In the genomic region with DNA sequence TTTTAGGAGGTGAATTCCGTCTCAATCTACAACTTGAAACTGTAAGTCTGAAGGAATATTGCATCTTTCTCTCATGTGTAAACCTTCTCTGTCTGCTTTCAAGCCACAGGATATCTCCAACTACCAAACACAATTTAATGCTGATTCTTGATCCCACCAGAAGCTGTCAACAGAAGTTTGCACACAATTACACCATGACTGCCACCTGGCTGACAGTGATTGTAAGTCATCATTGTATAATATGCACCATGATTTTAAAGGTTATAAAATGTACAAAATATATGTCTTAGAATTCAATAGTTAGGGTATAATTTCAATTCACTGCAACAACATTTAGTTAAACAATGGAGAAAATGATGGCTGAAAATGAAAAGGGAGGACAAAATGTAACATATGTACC, we compare ENCODE assay signal across 9 cellular contexts. TPM values are rescaled to one million over a fixed set of nuclear protein-coding genes. Genes with fewer than 3 reads are reported as not detected.
DNase-seq lines count a peak whose midpoint lies in the region; FAIRE-seq and TF ChIP-seq lines count a peak whose summit lies in the region.
"Had no signal": no experiment of that assay in that cellular context is flagged by ENCODE, and none has a peak within 500 bp of the region (broad histone marks: within the 10 kb centered on the region; RNA-seq: fewer than 3 reads in every experiment).

No MANE protein-coding gene starts in this region.

- H3K4me3 Mint-ChIP-seq in mesothelial cell of epicardium: no peak overlapping the region
- H3K4me3 Mint-ChIP-seq: T-helper 1 cell treated with Interleukin-12 subunit alpha and Interleukin-12 subunit beta and Interleukin-4 antibody, amounts not matched to agents 30 μg/mL and 1 μg/mL, for 36 hours had no signal

- H3K36me3 ChIP-seq in BE2C: peaks cover 49% of the 10 kb centered on the region

- H3K27me3 Mint-ChIP-seq in mesothelial cell of epicardium (ENCODE audit: low read depth): no peaks in the 10 kb centered on the region

- TF ChIP-seq CTCF in BE2C (IDR thresholded peaks at IDR 0.05; ENCODE audit: low read depth, low read length) (peak; percentile 58), GM12864 (IDR thresholded peaks at IDR 0.05; ENCODE audit: low read depth, low read length, missing control alignments) (peak; percentile 21), mesothelial cell of epicardium (IDR thresholded peaks at IDR 0.05; ENCODE audit: unreplicated experiment) (no peak)

- no peak overlapping the region for H3K27ac Mint-ChIP-seq in mesothelial cell of epicardium
- H3K27ac Mint-ChIP-seq: T-helper 1 cell treated with Interleukin-12 subunit alpha and Interleukin-12 subunit beta and Interleukin-4 antibody, amounts not matched to agents 30 μg/mL and 1 μg/mL, for 36 hours had no signal

- H3K27me3 ChIP-seq in BE2C: no peaks in the 10 kb centered on the region

- peak; percentile 8 for FAIRE-seq in frontal cortex (lab: Jason Lieb, UNC)

- H3K4me1 Mint-ChIP-seq in mesothelial cell of epicardium: no peaks in the 10 kb centered on the region

- no peak overlapping the region for H3K4me3 ChIP-seq in BE2C (ENCODE audit: low read depth, low read length)
- H3K4me3 ChIP-seq in GM12864 (ENCODE audit: low read depth, low read length): no peak overlapping the region

- H3K36me3 Mint-ChIP-seq in mesothelial cell of epicardium: peaks cover 31% of the 10 kb centered on the region

- H3K4me1 ChIP-seq in BE2C: no peaks in the 10 kb centered on the region; the same call in 1 of the 2 replicates

- no peaks in the 10 kb centered on the region for H3K9me3 Mint-ChIP-seq in mesothelial cell of epicardium
- H3K9me3 Mint-ChIP-seq: T-helper 1 cell treated with Interleukin-12 subunit alpha and Interleukin-12 subunit beta and Interleukin-4 antibody, amounts not matched to agents 30 μg/mL and 1 μg/mL, for 36 hours had no signal

- H3K9me3 ChIP-seq in BE2C: no peaks in the 10 kb centered on the region

- DNase-seq in BE2C (peak; percentile 36), GM12864 (ENCODE audit: low read depth) (no peak), RKO (ENCODE audit: low spot score) (peak; percentile 45), frontal cortex (ENCODE audit: low spot score in 2 of 2) (no peak), NCI-H526 treated with DMSO at 0.1 percent for 48 hours (lab: John Stamatoyannopoulos, UW) (no peak), mesothelial cell of epicardium (ENCODE audit: low spot score in 2 of 2, unreplicated experiment in 2 of 2) (no peak)
- DNase-seq in effector CD8-positive, alpha-beta T cell (lab: John Stamatoyannopoulos, UW): no peak
- no peak for DNase-seq in activated naive CD4-positive, alpha-beta T cell treated with anti-CD3 and anti-CD28 coated beads, Interleukin-2, amount 50 U/mL, for 16 hours

RNA-seq across cellular contexts. Expression of a gene that starts 18.4 kb away (rescaled TPM):
- 83.2 TPM for polyA plus RNA-seq in BE2C (2012; ENCODE audit: insufficient read depth, insufficient read length, low read depth)
- total RNA-seq in frontal cortex (152 TPM), mesothelial cell of epicardium (47.2 to 48.2 TPM (median 47.8 TPM) in 3 replicates)

RNA-seq across cellular contexts. Expression of a gene that starts 18.9 kb away (rescaled TPM):
- polyA plus RNA-seq in BE2C (2012; ENCODE audit: insufficient read depth, insufficient read length, low read depth): 13.3 TPM
- total RNA-seq in frontal cortex (6.5 TPM), mesothelial cell of epicardium (8.3 to 11.3 TPM (median 8.6 TPM) in 3 replicates)

Comparison
In these comparisons a context has a peak if more than half of its experiments do, and no peak if none do; other contexts are left out.
1. DNase-seq: peak in BE2C (single experiment) and RKO (single experiment); none in GM12864 (single experiment), frontal cortex (0 of 2), effector CD8-positive, alpha-beta T cell (single experiment), NCI-H526 treated with DMSO at 0.1 percent for 48 hours (single experiment), activated naive CD4-positive, alpha-beta T cell treated with anti-CD3 and anti-CD28 coated beads, Interleukin-2, amount 50 U/mL, for 16 hours (single experiment) and mesothelial cell of epicardium (0 of 2).